ENCODE assay signal across 2 cellular contexts in the genomic region with DNA sequence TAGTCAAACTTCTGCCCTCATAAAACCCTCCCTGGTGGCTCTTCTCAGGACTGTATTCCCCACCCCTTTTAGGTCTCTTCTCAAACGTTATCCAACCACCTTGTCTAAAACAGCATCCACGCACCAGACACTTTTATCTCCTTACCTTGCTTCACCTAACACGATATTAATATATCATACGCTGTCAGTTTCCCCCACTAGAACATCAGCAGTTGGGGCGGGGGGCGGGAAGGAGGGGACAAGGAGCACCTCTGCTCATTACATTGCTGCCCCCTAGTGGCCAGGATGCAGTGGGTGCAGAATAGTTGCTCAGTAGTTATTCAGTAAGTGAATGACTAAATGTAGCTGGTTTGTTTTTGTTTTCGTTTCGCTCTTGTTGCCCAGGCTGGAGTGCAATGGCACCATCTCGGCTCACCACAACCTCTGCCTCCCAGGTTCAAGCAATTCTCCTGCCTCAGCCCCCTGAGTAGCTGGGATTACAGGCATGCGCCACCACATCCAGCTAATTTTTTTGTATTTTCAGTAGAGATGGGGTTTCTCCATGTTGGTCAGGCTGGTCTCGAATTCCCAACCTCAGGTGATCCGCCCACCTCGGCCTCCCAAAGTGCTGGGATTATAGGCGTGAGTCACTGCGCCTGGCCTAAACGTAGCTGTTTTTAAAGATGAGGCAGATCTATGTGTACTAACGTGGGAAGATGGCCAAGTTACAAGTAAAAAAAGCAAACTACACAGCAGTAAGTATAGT.
TF ChIP-seq lines count a peak whose summit lies in the region.
"Not testable (repeated sequence)": the region's sequence is repeated elsewhere in the genome, so short reads cannot be mapped to it uniquely, and the experiment has no call there.

No MANE protein-coding gene starts in this region.

TF ChIP-seq in H1, 55 proteins besides CTCF, POLR2A, EP300 and RAD21:
- TF ChIP-seq POLR2AphosphoS5 (IDR thresholded peaks at IDR 0.05; ENCODE audit: low read depth, low read length) (peak; percentile 41; the same call in 1 of the 2 replicates), CREB1 (IDR thresholded peaks at IDR 0.05) (peak; percentile 27; the same call in 1 of the 2 replicates), JUND (IDR thresholded peaks at IDR 0.05; ENCODE audit: low read length) (0 out of 2 replicates have a peak, but pooled peaks have one; percentile 9)

TF ChIP-seq in HepG2, 621 proteins besides CTCF, POLR2A, EP300 and RAD21:
- TF ChIP-seq MAZ (IDR thresholded peaks at IDR 0.05; ENCODE audit: borderline replicate concordance, low read depth, low read length) = peak; percentile 53; the same call in 1 of the 2 replicates
- not testable (repeated sequence) for TF ChIP-seq MAZ (CRISPR knock-in tag; IDR thresholded peaks at IDR 0.05; ENCODE audit: low read depth)
- peak; percentile 81; the same call in 1 of the 2 replicates for TF ChIP-seq ZNF3 (CRISPR knock-in tag; IDR thresholded peaks at IDR 0.05)
- TF ChIP-seq XRCC5 (optimal IDR thresholded peaks at IDR 0.05; ENCODE audit: low read length) = peak; percentile 52
- 0 out of 2 replicates have a peak, but pooled peaks have one; percentile 18 for TF ChIP-seq GATAD2A (CRISPR knock-in tag; IDR thresholded peaks at IDR 0.05)
- TF ChIP-seq SMC3 (IDR thresholded peaks at IDR 0.05; ENCODE audit: low read length) = peak; percentile 7; the same call in 1 of the 2 replicates
- peak; percentile 43 for TF ChIP-seq STAG1 (CRISPR knock-in tag; IDR thresholded peaks at IDR 0.05)
- peak; percentile 42; the same call in 1 of the 2 replicates for TF ChIP-seq ZNF263 (CRISPR knock-in tag; IDR thresholded peaks at IDR 0.05)
- TF ChIP-seq, protein P1, sequence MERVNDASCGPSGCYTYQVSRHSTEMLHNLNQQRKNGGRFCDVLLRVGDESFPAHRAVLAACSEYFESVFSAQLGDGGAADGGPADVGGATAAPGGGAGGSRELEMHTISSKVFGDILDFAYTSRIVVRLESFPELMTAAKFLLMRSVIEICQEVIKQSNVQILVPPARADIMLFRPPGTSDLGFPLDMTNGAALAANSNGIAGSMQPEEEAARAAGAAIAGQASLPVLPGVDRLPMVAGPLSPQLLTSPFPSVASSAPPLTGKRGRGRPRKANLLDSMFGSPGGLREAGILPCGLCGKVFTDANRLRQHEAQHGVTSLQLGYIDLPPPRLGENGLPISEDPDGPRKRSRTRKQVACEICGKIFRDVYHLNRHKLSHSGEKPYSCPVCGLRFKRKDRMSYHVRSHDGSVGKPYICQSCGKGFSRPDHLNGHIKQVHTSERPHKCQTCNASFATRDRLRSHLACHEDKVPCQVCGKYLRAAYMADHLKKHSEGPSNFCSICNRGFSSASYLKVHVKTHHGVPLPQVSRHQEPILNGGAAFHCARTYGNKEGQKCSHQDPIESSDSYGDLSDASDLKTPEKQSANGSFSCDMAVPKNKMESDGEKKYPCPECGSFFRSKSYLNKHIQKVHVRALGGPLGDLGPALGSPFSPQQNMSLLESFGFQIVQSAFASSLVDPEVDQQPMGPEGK (CRISPR knock-in tag; IDR thresholded peaks at IDR 0.05) = peak; percentile 45; the same call in 1 of the 2 replicates
- TF ChIP-seq, protein P2, sequence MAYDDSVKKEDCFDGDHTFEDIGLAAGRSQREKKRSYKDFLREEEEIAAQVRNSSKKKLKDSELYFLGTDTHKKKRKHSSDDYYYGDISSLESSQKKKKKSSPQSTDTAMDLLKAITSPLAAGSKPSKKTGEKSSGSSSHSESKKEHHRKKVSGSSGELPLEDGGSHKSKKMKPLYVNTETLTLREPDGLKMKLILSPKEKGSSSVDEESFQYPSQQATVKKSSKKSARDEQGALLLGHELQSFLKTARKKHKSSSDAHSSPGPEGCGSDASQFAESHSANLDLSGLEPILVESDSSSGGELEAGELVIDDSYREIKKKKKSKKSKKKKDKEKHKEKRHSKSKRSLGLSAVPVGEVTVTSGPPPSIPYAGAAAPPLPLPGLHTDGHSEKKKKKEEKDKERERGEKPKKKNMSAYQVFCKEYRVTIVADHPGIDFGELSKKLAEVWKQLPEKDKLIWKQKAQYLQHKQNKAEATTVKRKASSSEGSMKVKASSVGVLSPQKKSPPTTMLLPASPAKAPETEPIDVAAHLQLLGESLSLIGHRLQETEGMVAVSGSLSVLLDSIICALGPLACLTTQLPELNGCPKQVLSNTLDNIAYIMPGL (CRISPR knock-in tag; IDR thresholded peaks at IDR 0.05; ENCODE audit: borderline replicate concordance in 1 of 2, low read depth in 1 of 2) = 0 out of 4 replicates have a peak, but pooled peaks of 1 of the 2 experiments have one; percentile 18
